ENCODE assay signal across 8 cellular contexts in the genomic region with DNA sequence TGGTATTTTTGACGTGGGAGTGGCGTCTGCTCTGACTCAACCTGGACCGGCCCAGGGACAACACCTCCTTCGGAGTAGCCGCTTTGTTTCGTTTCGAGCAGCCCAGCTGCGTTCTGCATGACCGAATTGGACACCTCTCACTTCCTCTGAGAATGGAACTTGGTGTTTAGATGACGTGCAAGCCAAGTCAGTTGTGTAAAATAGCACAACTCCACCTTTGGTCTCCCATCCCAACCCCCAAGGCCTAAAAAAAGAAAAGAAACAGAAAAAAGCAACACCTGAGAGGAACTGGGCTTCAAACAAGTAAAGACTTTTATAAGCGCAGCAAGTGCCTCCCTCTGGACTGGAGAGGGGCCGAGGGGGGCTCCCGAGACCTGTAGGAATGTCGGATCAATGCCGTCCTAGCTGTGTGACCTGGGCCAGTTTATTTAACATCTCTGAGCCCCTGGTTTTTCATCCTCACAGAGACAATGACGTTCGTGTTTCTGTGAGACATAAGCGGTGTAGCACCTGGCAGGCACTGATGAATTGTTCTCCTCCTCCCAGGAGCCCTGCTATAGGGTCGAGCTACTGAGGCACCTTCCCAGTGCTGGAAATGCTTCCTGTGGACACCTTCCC. TPM values are rescaled to one million over a fixed set of nuclear protein-coding genes. Genes with fewer than 3 reads are reported as not detected.
A peak's percentile ranks its signal among the peaks of the same experiment; 100 is the strongest.
DNase-seq lines count a peak whose midpoint lies in the region; ATAC-seq and TF ChIP-seq lines count a peak whose summit lies in the region.

No MANE protein-coding gene starts in this region.

- DNase-seq in GM23248 = no peak
- DNase-seq in NCI-H460 (ENCODE audit: extremely low read depth, low read depth) = peak; percentile 82
- peak; percentile 49 for DNase-seq in activated gamma-delta T cell treated with anti-CD3 and anti-CD28 coated beads, Interleukin-2, amount 50 U/mL, for 16 hours (ENCODE audit: low read depth)
- peak in 1 of 3 donors; percentile 42 for DNase-seq in right lobe of liver
- DNase-seq in stromal cell of bone marrow (ENCODE audit: low read depth) = peak; percentile 13
- DNase-seq in cerebellar nuclear complex (lab: John Stamatoyannopoulos, UW) = no peak
- no peak for DNase-seq in NCI-H2227 treated with DMSO at 0.1 percent for 48 hours (lab: John Stamatoyannopoulos, UW)

- peaks cover 31% of the 10 kb centered on the region for H3F3A ChIP-seq in GM23248 (ENCODE audit: insufficient read depth)

- no peak for TF ChIP-seq CTCF in GM12875 (IDR thresholded peaks at IDR 0.05; ENCODE audit: borderline replicate concordance, insufficient read depth, low read depth, low read length)
- no peak for TF ChIP-seq CTCF in right lobe of liver (IDR thresholded peaks at IDR 0.05)

- no peaks in the 10 kb centered on the region for H3K9me2 ChIP-seq in GM23248 (ENCODE audit: insufficient read depth)

- no peaks in the 10 kb centered on the region for H4K20me1 ChIP-seq in GM23248 (ENCODE audit: insufficient read depth)

- no peak for TF ChIP-seq POLR2A in right lobe of liver (IDR thresholded peaks at IDR 0.05)

- H3K9ac ChIP-seq in GM23248 = peak overlapping the region; percentile 40; the same call in 1 of the 2 replicates

- intact Hi-C loops in right lobe of liver (cut with DNase I) = loop anchor here in 1 of 2 donors (10.0 kb wide), 1 partner anchor 188 kb away; no protein-coding TSS in a partner anchor

- in situ Hi-C loops in GM23248 (cut with MboI) = no loop called here

- H3K27me3 ChIP-seq in GM23248 (replicated peaks; ENCODE audit: insufficient read depth) (no peaks in the 10 kb centered on the region), right lobe of liver (no peaks in the 10 kb centered on the region)

- peak overlapping the region; percentile 39 for H3K4me2 ChIP-seq in GM23248 (ENCODE audit: unreplicated experiment)

- H2AFZ ChIP-seq in GM23248 = no peak overlapping the region

- H3K27ac ChIP-seq in GM23248 (peak overlapping the region; percentile 42), right lobe of liver (peak overlapping the region in 1 of 3 donors; percentile 4)

- ATAC-seq in right lobe of liver = peak; percentile 6 to 41 (median 20)

- no peaks in the 10 kb centered on the region for H3K9me3 ChIP-seq in GM23248 (ENCODE audit: low read depth)
- no peaks in the 10 kb centered on the region for H3K9me3 ChIP-seq in right lobe of liver

- no peaks in the 10 kb centered on the region for H3K79me2 ChIP-seq in GM23248 (ENCODE audit: insufficient read depth)

- 91 to 92% methylated on average over 19 of the region's 19 CpGs for WGBS in GM23248 (ENCODE audit: low coverage in 1 of 2, low lambda C conversion rate in 2 of 2, missing lambda C conversion rate in 2 of 2), 2 experiments
- WGBS in right lobe of liver (ENCODE audit: insufficient coverage, low coverage, low lambda C conversion rate, missing lambda C conversion rate) = 73% methylated on average over 15 of the region's 19 CpGs

- H3K4me1 ChIP-seq in GM23248 (ENCODE audit: insufficient read depth) (peaks cover 46% of the 10 kb centered on the region), right lobe of liver (peaks cover 0 to 3% (median 0%) of the 10 kb centered on the region in 4 donors)

- H3K4me3 ChIP-seq in GM12875 (ENCODE audit: low read depth, low read length) (peak overlapping the region; percentile 34), GM23248 (no peak overlapping the region), right lobe of liver (no peak overlapping the region)

- H3K36me3 ChIP-seq in GM23248 (ENCODE audit: low read depth) = no peaks in the 10 kb centered on the region
- H3K36me3 ChIP-seq in right lobe of liver = no peaks in the 10 kb centered on the region

RNA-seq across cellular contexts. Expression of a gene that starts 52.0 kb away (rescaled TPM):
- total RNA-seq in GM23248 (2014; rRNA removed; shearing (Covaris generic)) = 5.1 and 5.3 TPM in 2 replicates
- polyA plus RNA-seq in GM23248 (2016; fragmentation: Nextera tagmentation; extraction: Ambion mirVana) = 21.6 and 24.2 TPM in 2 replicates
- total RNA-seq in NCI-H460 (2014; rRNA removed; shearing (Covaris generic)) = 10.7 and 14.4 TPM in 2 replicates
- polyA plus RNA-seq in NCI-H460 (2014; cell fraction: nucleus; rRNA removed) = 11.2 and 15.2 TPM in 2 replicates
- 10 to 100 TPM in 2 of 6 experiments, 1 to 10 TPM in 4; 5.1 to 13.3 (median 9.1) TPM for total RNA-seq in right lobe of liver

Comparison
In these comparisons a context has a peak if more than half of its experiments do, and no peak if none do; other contexts are left out.
1. DNase-seq: peak in NCI-H460 (single experiment), activated gamma-delta T cell treated with anti-CD3 and anti-CD28 coated beads, Interleukin-2, amount 50 U/mL, for 16 hours (single experiment) and stromal cell of bone marrow (single experiment); none in GM23248 (single experiment), cerebellar nuclear complex (0 of 2) and NCI-H2227 treated with DMSO at 0.1 percent for 48 hours (single experiment).